In the genomic region with DNA sequence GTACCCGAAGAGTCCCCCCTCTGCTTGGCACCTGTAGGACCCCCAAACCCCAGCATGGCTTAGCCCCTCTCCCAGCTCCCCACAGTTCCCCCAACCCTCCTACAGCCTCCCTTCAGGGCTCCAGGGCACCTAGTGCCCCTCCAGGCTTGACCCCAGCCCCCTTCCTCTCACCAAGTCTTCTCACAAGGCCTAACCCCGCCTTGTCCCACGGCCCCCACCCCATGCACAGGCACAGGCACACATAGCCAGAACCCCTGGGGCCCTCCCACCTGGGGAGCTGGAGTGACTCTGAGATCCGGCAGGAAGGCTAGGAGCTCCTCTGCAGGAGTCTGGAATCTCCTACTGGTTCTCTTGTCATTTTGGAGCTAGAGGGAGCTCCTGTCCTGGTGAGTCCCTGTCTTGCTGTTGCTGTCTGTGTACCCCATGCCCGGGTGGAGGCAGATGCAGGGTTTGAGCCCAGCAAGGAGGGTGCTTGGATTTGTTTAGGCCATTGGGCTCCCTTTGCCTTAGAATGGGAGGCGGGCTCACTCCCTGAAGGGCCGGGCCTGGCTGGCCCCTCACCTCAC, we compare ENCODE assay signal across 8 cellular contexts. TPM values are rescaled to one million over a fixed set of nuclear protein-coding genes. Genes with fewer than 3 reads are reported as not detected.
DNase-seq lines count a peak whose midpoint lies in the region; ATAC-seq and TF ChIP-seq lines count a peak whose summit lies in the region.

No MANE protein-coding gene starts in this region.

- no peaks in the 10 kb centered on the region for H3K79me1 ChIP-seq in H9 (ENCODE audit: insufficient read depth, low read depth, low read length, poor library complexity, severe bottlenecking)

- no peak overlapping the region for H2BK12ac ChIP-seq in H9 (ENCODE audit: insufficient read length, low read depth, low read length)

- no peaks in the 10 kb centered on the region for H3K36me3 ChIP-seq in left ventricle myocardium inferior

- ATAC-seq in activated T-cell treated with anti-CD3 and anti-CD28 coated beads, Interleukin-2, amount 50 U/mL, for 72 hours (replicated peaks in 1 of 2): peak in 1 of 2 donors; percentile 1
- no peak for ATAC-seq in HG03439 (IDR thresholded peaks at IDR 0.05; ENCODE audit: unreplicated experiment)
- ATAC-seq in GM18870 (IDR thresholded peaks at IDR 0.05; ENCODE audit: unreplicated experiment): no peak

- H3K14ac ChIP-seq in H9 (ENCODE audit: insufficient read depth, low read length): no peak overlapping the region; the same call in 1 of the 2 replicates

- peak overlapping the region; percentile 14 for H3K27ac ChIP-seq in H9 (ENCODE audit: insufficient read length, low read depth, low read length)
- peak overlapping the region; percentile 100 for H3K27ac ChIP-seq in left ventricle myocardium inferior (replicated peaks)
- H3K27ac ChIP-seq in skin epidermis: peak overlapping the region in 20 of 21 experiments; percentile 30 to 99 (median 76)

- H3K4me1 Mint-ChIP-seq in H9: peaks cover 77 to 84% of the 10 kb centered on the region in 2 experiments
- peaks cover 100% of the 10 kb centered on the region for H3K4me1 Mint-ChIP-seq in activated T-cell treated with anti-CD3 and anti-CD28 coated beads, Interleukin-2, amount 50 U/mL, for 72 hours (ENCODE audit: low read depth)

- peaks cover 25% of the 10 kb centered on the region for H3K4me1 ChIP-seq in H9 (ENCODE audit: insufficient read depth, low read length)
- peaks cover 100% of the 10 kb centered on the region for H3K4me1 ChIP-seq in left ventricle myocardium inferior

- peak overlapping the region in 1 of 3 experiments; percentile 64; a peak in 2 of 7 replicates for H3K27ac Mint-ChIP-seq in H9
- H3K27ac Mint-ChIP-seq in activated T-cell treated with anti-CD3 and anti-CD28 coated beads, Interleukin-2, amount 50 U/mL, for 72 hours: peak overlapping the region; percentile 82

- H4K20me1 ChIP-seq in H9 (ENCODE audit: control insufficient read depth, insufficient read depth, insufficient read length): no peaks in the 10 kb centered on the region

- peaks cover 2% of the 10 kb centered on the region for H3K23me2 ChIP-seq in H9 (ENCODE audit: insufficient read length, low read depth, low read length, poor library complexity, severe bottlenecking)

- H2BK15ac ChIP-seq in H9 (ENCODE audit: low read depth, low read length): no peak overlapping the region

- H3K4me3 ChIP-seq in left ventricle myocardium inferior (peak overlapping the region; percentile 62), skin epidermis (peak overlapping the region in 1 of 7 experiments; percentile 15)

- H2AK5ac ChIP-seq in H9 (ENCODE audit: insufficient read length, low read length): no peak overlapping the region

- H4K8ac ChIP-seq in H9 (replicated peaks; ENCODE audit: insufficient read length, low read depth, low read length): no peak overlapping the region

- no peaks in the 10 kb centered on the region; the same call in none of the 2 replicates for H3K27me3 Mint-ChIP-seq in H9 (ENCODE audit: low read depth)
- no peaks in the 10 kb centered on the region for H3K27me3 Mint-ChIP-seq in activated T-cell treated with anti-CD3 and anti-CD28 coated beads, Interleukin-2, amount 50 U/mL, for 72 hours (ENCODE audit: low read depth)

- H3K79me2 ChIP-seq in H9 (ENCODE audit: insufficient read depth, low read length): no peaks in the 10 kb centered on the region; the same call in 1 of the 2 replicates

- H2BK20ac ChIP-seq in H9 (ENCODE audit: low read depth, low read length, poor library complexity, severe bottlenecking): no peak overlapping the region

- no peak overlapping the region for H3K56ac ChIP-seq in H9 (ENCODE audit: insufficient read length, low read depth, low read length)

- H3K27me3 ChIP-seq in H9 (ENCODE audit: insufficient read depth, low read length) (no peaks in the 10 kb centered on the region), left ventricle myocardium inferior (ENCODE audit: low read depth) (no peaks in the 10 kb centered on the region)

- no peak overlapping the region for H4K91ac ChIP-seq in H9 (ENCODE audit: insufficient read length, low read depth, low read length)

- H3K4me3 Mint-ChIP-seq in H9: peak overlapping the region; percentile 34 to 67
- H3K4me3 Mint-ChIP-seq in activated T-cell treated with anti-CD3 and anti-CD28 coated beads, Interleukin-2, amount 50 U/mL, for 72 hours: peak overlapping the region; percentile 81 to 87

- H3K4ac ChIP-seq in H9 (ENCODE audit: low read depth, low read length): no peak overlapping the region

- no peak overlapping the region for H2BK120ac ChIP-seq in H9 (ENCODE audit: low read depth, low read length, poor library complexity, severe bottlenecking)

- H3K9me3 ChIP-seq in H9 (ENCODE audit: control insufficient read depth, low read depth, low read length) (no peaks in the 10 kb centered on the region), left ventricle myocardium inferior (replicated peaks) (no peaks in the 10 kb centered on the region)

- H3K18ac ChIP-seq in H9 (ENCODE audit: insufficient read length, low read depth, low read length): no peak overlapping the region

- no peak overlapping the region for H3K23ac ChIP-seq in H9 (ENCODE audit: insufficient read length, low read depth, low read length)

- peaks cover 4 to 6% of the 10 kb centered on the region in 2 experiments; a peak in 3 of 5 replicates for H3K9me3 Mint-ChIP-seq in H9
- H3K9me3 Mint-ChIP-seq in activated T-cell treated with anti-CD3 and anti-CD28 coated beads, Interleukin-2, amount 50 U/mL, for 72 hours: peaks cover 0 to 2% of the 10 kb centered on the region in 2 donors

- no CpG with 5 or more reads among the region's 7 CpGs for WGBS in H9 (ENCODE audit: extremely low coverage, insufficient read length, low lambda C conversion rate)

- intact Hi-C loops in left ventricle myocardium inferior (cut with micrococcal nuclease): no loop called here

- H3K4me2 ChIP-seq in H9 (ENCODE audit: insufficient read depth, insufficient read length, low read length): peak overlapping the region; percentile 23

- DNase-seq in H9 (peak; percentile 59), left ventricle myocardium inferior (peak; percentile 64), NCI-H524 treated with DMSO at 0.1 percent for 48 hours (lab: John Stamatoyannopoulos, UW) (no peak), cortex of kidney (lab: John Stamatoyannopoulos, UW) (no peak)
- DNase-seq in activated T-cell treated with anti-CD3 and anti-CD28 coated beads, Interleukin-2, amount 50 U/mL, for 72 hours: no peak

- H2AFZ ChIP-seq in H9 (ENCODE audit: low read length): no peak overlapping the region

- no peak overlapping the region for H3K9ac ChIP-seq in H9 (ENCODE audit: extremely low read depth, insufficient read length, low read length)

- H3K36me3 Mint-ChIP-seq in H9 (ENCODE audit: insufficient read depth in 1 of 3, low read depth in 3 of 3): peaks cover 4 to 16% (median 4%) of the 10 kb centered on the region in 3 experiments; a peak in 2 of 7 replicates
- peaks cover 12 to 26% of the 10 kb centered on the region in 2 donors for H3K36me3 Mint-ChIP-seq in activated T-cell treated with anti-CD3 and anti-CD28 coated beads, Interleukin-2, amount 50 U/mL, for 72 hours (ENCODE audit: insufficient read depth in 2 of 2)

- TF ChIP-seq CTCF in H9 (conservative IDR thresholded peaks at IDR 0.05): no peak
- TF ChIP-seq CTCF in left ventricle myocardium inferior (IDR thresholded peaks at IDR 0.05; ENCODE audit: borderline replicate concordance): peak; percentile 39

- no peak overlapping the region for H4K5ac ChIP-seq in H9 (ENCODE audit: insufficient read length, low read depth, low read length)

- no peak overlapping the region for H3T11ph ChIP-seq in H9 (ENCODE audit: low read length)

- H2BK5ac ChIP-seq in H9 (ENCODE audit: insufficient read length, low read length): no peak overlapping the region

RNA-seq across cellular contexts. Expression of gene KLF13, which starts 39.6 kb away (rescaled TPM):
- total RNA-seq in H9 (2021): 30.6 and 33.4 TPM in 2 replicates
- total RNA-seq in activated T-cell treated with anti-CD3 and anti-CD28 coated beads, Interleukin-2, amount 50 U/mL, for 72 hours: 100 to 1,000 TPM; 260 to 273 TPM
- total RNA-seq in left ventricle myocardium inferior: 62.3 TPM

Comparison
In these comparisons a context has a peak if more than half of its experiments do, and no peak if none do; other contexts are left out.
1. DNase-seq: peak in H9 (single experiment) and left ventricle myocardium inferior (single experiment); none in activated T-cell treated with anti-CD3 and anti-CD28 coated beads, Interleukin-2, amount 50 U/mL, for 72 hours (0 of 2), NCI-H524 treated with DMSO at 0.1 percent for 48 hours (single experiment) and cortex of kidney (single experiment).
2. H3K27ac ChIP-seq: peak in every context shown above with its lines; median percentile 100 in left ventricle myocardium inferior; 76 in skin epidermis; 14 in H9.